In genomic region chr11:35688023-35688422, GRCh38 we compare ENCODE assay signal across 17 cellular contexts. TPM values are rescaled to one million over a fixed set of nuclear protein-coding genes. Genes with fewer than 3 reads are reported as not detected.
DNase-seq lines count a peak whose midpoint lies in the region; ATAC-seq and TF ChIP-seq lines count a peak whose summit lies in the region.
"Had no signal": no experiment of that assay in that cellular context is flagged by ENCODE, and none has a peak within 500 bp of the region (broad histone marks: within the 10 kb centered on the region; RNA-seq: fewer than 3 reads in every experiment).

No MANE protein-coding gene starts in this region.

- H3K4me2 ChIP-seq in PC-3 (ENCODE audit: low read length), result no peak overlapping the region

- H3K4me1 ChIP-seq in PC-3 (ENCODE audit: insufficient read depth, low read length) (0 out of 2 replicates have a peak, but pooled peaks cover 5% of the 10 kb centered on the region), vagina (peaks cover 4% of the 10 kb centered on the region)

- no peak for TF ChIP-seq CTCF in PC-3 (conservative IDR thresholded peaks at IDR 0.05; ENCODE audit: low read depth, low read length)
- no peak for TF ChIP-seq CTCF in vagina (IDR thresholded peaks at IDR 0.05)
- TF ChIP-seq CTCF in mesothelial cell of epicardium (IDR thresholded peaks at IDR 0.05; ENCODE audit: unreplicated experiment), result no peak

- no peaks in the 10 kb centered on the region for H3K27me3 ChIP-seq in PC-3 (ENCODE audit: low read length)
- H3K27me3 ChIP-seq in vagina, result no peaks in the 10 kb centered on the region
- H3K27me3 ChIP-seq: heart right ventricle had no signal

- H2AFZ ChIP-seq in PC-3 (ENCODE audit: low read length), result no peak overlapping the region

- peaks cover 29 to 54% of the 10 kb centered on the region in 2 donors for H3K36me3 Mint-ChIP-seq in stimulated activated naive B cell treated with anti-CD40 and anti-IgM and Interleukin-4, amounts not matched to agents 10 μg/mL and 1 μg/mL and 100 μg/mL, for 72 hours
- peaks cover 22% of the 10 kb centered on the region for H3K36me3 Mint-ChIP-seq in mesothelial cell of epicardium

- DNase-seq in PC-3 (peak; percentile 27), fibroblast of peridontal ligament (ENCODE audit: extremely low read depth) (peak; percentile 17), vagina (ENCODE audit: extremely low spot score in 2 of 2) (no peak), mesothelial cell of epicardium (ENCODE audit: low spot score in 2 of 2, unreplicated experiment in 2 of 2) (no peak)
- no peak for DNase-seq in stimulated activated naive B cell treated with anti-CD40 and anti-IgM and Interleukin-4, amounts not matched to agents 10 μg/mL and 1 μg/mL and 100 μg/mL, for 72 hours
- no peak for DNase-seq in stimulated activated naive CD8-positive, alpha-beta T cell treated with anti-CD3 and anti-CD28 coated beads, Interleukin-15, Interleukin-2, amounts not matched to agents 100 U/mL and 50 U/mL, for 24 hours
- DNase-seq: central memory CD4-positive, alpha-beta T cell; endodermal cell; GDM1; heart right ventricle; left cardiac atrium; NCI-H1694 treated with DMSO at 0.1 percent for 48 hours; NCI-H526 treated with DMSO at 0.1 percent for 48 hours; posterior cingulate gyrus had no signal

- H3K9me2 ChIP-seq in PC-3 (replicated peaks; ENCODE audit: low read length), result no peaks in the 10 kb centered on the region

- H3K4me3 Mint-ChIP-seq in stimulated activated naive B cell treated with anti-CD40 and anti-IgM and Interleukin-4, amounts not matched to agents 10 μg/mL and 1 μg/mL and 100 μg/mL, for 72 hours, result no peak overlapping the region
- no peak overlapping the region for H3K4me3 Mint-ChIP-seq in mesothelial cell of epicardium
- H3K4me3 Mint-ChIP-seq: activated naive CD4-positive, alpha-beta T cell treated with anti-CD3 and anti-CD28 coated beads, Interleukin-2, amount 50 U/mL, for 24 hours; endodermal cell had no signal

- POLR2A ChIA-PET in PC-3 (lab: Charles Lee; ENCODE audit: unreplicated experiment), result no interaction called here

- peaks cover 22 to 50% of the 10 kb centered on the region in 2 donors for H3K4me1 Mint-ChIP-seq in stimulated activated naive B cell treated with anti-CD40 and anti-IgM and Interleukin-4, amounts not matched to agents 10 μg/mL and 1 μg/mL and 100 μg/mL, for 72 hours
- peaks cover 7% of the 10 kb centered on the region for H3K4me1 Mint-ChIP-seq in mesothelial cell of epicardium

- no peaks in the 10 kb centered on the region for H3F3A ChIP-seq in PC-3 (ENCODE audit: low read length, unreplicated experiment)

- H4K20me1 ChIP-seq in PC-3 (ENCODE audit: low read length), result no peaks in the 10 kb centered on the region; the same call in 1 of the 2 replicates

- CTCF ChIA-PET in PC-3 (lab: Charles Lee), result no interaction called here

- no peak overlapping the region for H3K9ac ChIP-seq in PC-3 (ENCODE audit: low read length)

- ATAC-seq in GM18502 (IDR thresholded peaks at IDR 0.05; ENCODE audit: poor library complexity, unreplicated experiment) (peak; percentile 43), PC-3 (peak; percentile 55; the same call in 1 of the 2 replicates)
- ATAC-seq in stimulated activated naive B cell treated with anti-CD40 and anti-IgM and Interleukin-4, amounts not matched to agents 10 μg/mL and 1 μg/mL and 100 μg/mL, for 72 hours (replicated peaks), result peak; percentile 46 to 61
- ATAC-seq in stimulated activated naive CD8-positive, alpha-beta T cell treated with anti-CD3 and anti-CD28 coated beads, Interleukin-15, Interleukin-2, amounts not matched to agents 100 U/mL and 50 U/mL, for 24 hours, result no peak

- H3K4me3 ChIP-seq in PC-3 (ENCODE audit: low read length) (no peak overlapping the region), vagina (no peak overlapping the region)
- H3K4me3 ChIP-seq: heart right ventricle had no signal

- peaks cover 15% of the 10 kb centered on the region for H3K79me2 ChIP-seq in PC-3 (ENCODE audit: low read length)

- no TSS peak for BruUV-seq in PC-3 (replicated peaks; lab: Mats Ljungman, UMichigan)

- no peaks in the 10 kb centered on the region for H3K9me3 Mint-ChIP-seq in stimulated activated naive B cell treated with anti-CD40 and anti-IgM and Interleukin-4, amounts not matched to agents 10 μg/mL and 1 μg/mL and 100 μg/mL, for 72 hours
- H3K9me3 Mint-ChIP-seq in mesothelial cell of epicardium, result no peaks in the 10 kb centered on the region
- H3K9me3 Mint-ChIP-seq: activated naive CD4-positive, alpha-beta T cell treated with anti-CD3 and anti-CD28 coated beads, Interleukin-2, amount 50 U/mL, for 24 hours; endodermal cell had no signal

- no peaks in the 10 kb centered on the region for H3K27me3 Mint-ChIP-seq in stimulated activated naive B cell treated with anti-CD40 and anti-IgM and Interleukin-4, amounts not matched to agents 10 μg/mL and 1 μg/mL and 100 μg/mL, for 72 hours
- no peaks in the 10 kb centered on the region for H3K27me3 Mint-ChIP-seq in mesothelial cell of epicardium (ENCODE audit: low read depth)
- H3K27me3 Mint-ChIP-seq: activated naive CD4-positive, alpha-beta T cell treated with anti-CD3 and anti-CD28 coated beads, Interleukin-2, amount 50 U/mL, for 24 hours had no signal

- intact Hi-C loops in PC-3 (cut with micrococcal nuclease) (no loop called here), vagina (cut with DNase I) (no loop called here)

- H3K27ac ChIP-seq in PC-3 (ENCODE audit: low read length), result no peak overlapping the region
- H3K27ac ChIP-seq in vagina, result no peak overlapping the region
- H3K27ac ChIP-seq: heart right ventricle, RWPE1 had no signal

- H3K36me3 ChIP-seq in PC-3 (ENCODE audit: low read depth, low read length), result no peaks in the 10 kb centered on the region; the same call in 1 of the 2 replicates
- H3K36me3 ChIP-seq in vagina, result peaks cover 0 to 24% of the 10 kb centered on the region in 2 donors

- H3K27ac Mint-ChIP-seq in stimulated activated naive B cell treated with anti-CD40 and anti-IgM and Interleukin-4, amounts not matched to agents 10 μg/mL and 1 μg/mL and 100 μg/mL, for 72 hours, result no peak overlapping the region
- H3K27ac Mint-ChIP-seq in mesothelial cell of epicardium, result no peak overlapping the region
- H3K27ac Mint-ChIP-seq: endodermal cell had no signal

- H3K9me3 ChIP-seq in PC-3 (ENCODE audit: low read length), result no peaks in the 10 kb centered on the region
- no peaks in the 10 kb centered on the region for H3K9me3 ChIP-seq in vagina
- H3K9me3 ChIP-seq: heart right ventricle had no signal

- no peak for TF ChIP-seq POLR2A in vagina (IDR thresholded peaks at IDR 0.05)

RNA-seq across cellular contexts. Expression of gene TRIM44, which starts 25.4 kb away (rescaled TPM):
- 14.0 TPM in 2 replicates for total RNA-seq in PC-3 (2014; rRNA removed)
- 27.7 TPM for total RNA-seq in vagina
- total RNA-seq in mesothelial cell of epicardium, result 81.2 to 88.2 TPM (median 86.6 TPM) in 3 replicates

Comparison
In these comparisons a context has a peak if more than half of its experiments do, and no peak if none do; other contexts are left out.
1. DNase-seq: peak in PC-3 (single experiment) and fibroblast of peridontal ligament (single experiment); none in stimulated activated naive B cell treated with anti-CD40 and anti-IgM and Interleukin-4, amounts not matched to agents 10 μg/mL and 1 μg/mL and 100 μg/mL, for 72 hours (single experiment), stimulated activated naive CD8-positive, alpha-beta T cell treated with anti-CD3 and anti-CD28 coated beads, Interleukin-15, Interleukin-2, amounts not matched to agents 100 U/mL and 50 U/mL, for 24 hours (single experiment), vagina (0 of 2) and mesothelial cell of epicardium (0 of 2).